In genomic region chr16:8873866-8874195, GRCh38 we compare ENCODE assay signal across 7 cellular contexts. TPM values are rescaled to one million over a fixed set of nuclear protein-coding genes. Genes with fewer than 3 reads are reported as not detected.
"Had no signal": no experiment of that assay in that cellular context is flagged by ENCODE, and none has a peak within 500 bp of the region (broad histone marks: within the 10 kb centered on the region; RNA-seq: fewer than 3 reads in every experiment).

No MANE protein-coding gene starts in this region.

RNA-seq across cellular contexts. Expression of gene LITAFD, which starts 8.3 kb away (rescaled TPM):
- total RNA-seq: M059J, PC-3, Right ventricle myocardium inferior, RPMI7951, SJCRH30, SK-MEL-5 had no signal
- polyA plus RNA-seq: SK-N-SH had no signal
